ENCODE assay signal across 7 cellular contexts in genomic region chr10:89690027-89690426, GRCh38.
"Had no signal": no experiment of that assay in that cellular context is flagged by ENCODE, and none has a peak within 500 bp of the region (broad histone marks: within the 10 kb centered on the region; RNA-seq: fewer than 3 reads in every experiment).

No MANE protein-coding gene starts in this region.

- H3K9me3 Mint-ChIP-seq: H9, IgD-negative memory B cell had no signal

- FAIRE-seq: HTR-8/SVneo had no signal

- H3K4me3 Mint-ChIP-seq: H9, IgD-negative memory B cell had no signal

- H3K27ac Mint-ChIP-seq: H9, IgD-negative memory B cell had no signal

- H3K27me3 Mint-ChIP-seq: IgD-negative memory B cell had no signal

- H3K27ac ChIP-seq: GM23248 had no signal

- H2AFZ ChIP-seq: GM23248 had no signal

- H3K4me3 ChIP-seq: GM23248 had no signal

- H3K9ac ChIP-seq: GM23248 had no signal

- DNase-seq: GM23248, GOT3, H9, HCEC 1CT, KG1 had no signal

- H3K36me3 Mint-ChIP-seq: IgD-negative memory B cell had no signal
